Comparison of ENCODE assay signal across 24 cellular contexts in the genomic region with DNA sequence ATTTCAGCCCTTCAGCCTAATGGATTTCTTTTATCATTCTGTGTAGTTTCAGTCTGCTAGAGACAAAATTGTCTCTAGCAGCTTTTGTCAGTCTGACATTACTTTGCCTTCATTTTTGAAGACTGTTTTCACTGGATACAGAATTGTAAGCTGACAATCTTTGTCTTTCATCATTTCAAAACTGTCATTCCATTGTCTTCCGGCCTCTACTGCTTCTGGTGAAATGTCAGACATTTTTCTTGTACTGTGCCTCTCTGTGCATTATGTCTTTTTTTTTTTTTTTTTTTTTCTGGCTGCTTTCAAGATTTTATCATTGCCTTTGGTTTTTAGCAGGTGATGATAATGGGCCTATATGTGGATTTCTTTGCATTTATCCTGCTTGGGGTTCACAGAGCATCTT.
"Had no signal": no experiment of that assay in that cellular context is flagged by ENCODE, and none has a peak within 500 bp of the region (broad histone marks: within the 10 kb centered on the region; RNA-seq: fewer than 3 reads in every experiment).

No MANE protein-coding gene starts in this region.

- H3K27ac ChIP-seq: colonic mucosa, epithelial cell of prostate, esophagus squamous epithelium, gastrocnemius medialis, heart right ventricle, left lung, lower lobe of right lung had no signal

- ATAC-seq: esophagus mucosa, gastrocnemius medialis, heart right ventricle, left cardiac atrium, left lung, left ventricle myocardium superior, lower lobe of right lung, mucosa of descending colon had no signal

- DNase-seq: colonic mucosa; cortex of kidney; effector memory CD4-positive, alpha-beta T cell; erythroblast; esophagus squamous epithelium; foreskin fibroblast; foreskin melanocyte; gastrocnemius medialis; glutamatergic neuron; head of caudate nucleus; heart right ventricle; hippocampal formation; left cardiac atrium; left lung; left ventricle myocardium superior; lower lobe of right lung; mesenchymal stem cell; mucosa of descending colon had no signal

- FAIRE-seq: islet of Langerhans, keratinocyte had no signal

- H3K4me3 ChIP-seq: colonic mucosa, esophagus squamous epithelium, gastrocnemius medialis, heart right ventricle, left lung, lower lobe of right lung, mucosa of descending colon had no signal

- H3K27ac Mint-ChIP-seq: dendritic cell treated with granulocyte-macrophage colony-stimulating factor and Interleukin-4, amounts not matched to agents 40 ng/mL and 50 ng/mL, for 4 days; mesothelial cell of epicardium had no signal

- H3K36me3 ChIP-seq: colonic mucosa, esophagus squamous epithelium, gastrocnemius medialis, heart right ventricle, left lung, lower lobe of right lung had no signal

- H3K27me3 ChIP-seq: colonic mucosa, esophagus squamous epithelium, gastrocnemius medialis, heart right ventricle, left lung had no signal

- H3K4me3 Mint-ChIP-seq: dendritic cell treated with granulocyte-macrophage colony-stimulating factor and Interleukin-4, amounts not matched to agents 40 ng/mL and 50 ng/mL, for 4 days; mesothelial cell of epicardium had no signal

- H3K4me1 ChIP-seq: colonic mucosa, esophagus squamous epithelium, gastrocnemius medialis, heart right ventricle, left lung, lower lobe of right lung had no signal

- H3K4me1 Mint-ChIP-seq: mesothelial cell of epicardium had no signal

- H3K9me3 ChIP-seq: colonic mucosa, gastrocnemius medialis, lower lobe of right lung, mucosa of descending colon had no signal

- H3K36me3 Mint-ChIP-seq: mesothelial cell of epicardium had no signal
